In the genomic region with DNA sequence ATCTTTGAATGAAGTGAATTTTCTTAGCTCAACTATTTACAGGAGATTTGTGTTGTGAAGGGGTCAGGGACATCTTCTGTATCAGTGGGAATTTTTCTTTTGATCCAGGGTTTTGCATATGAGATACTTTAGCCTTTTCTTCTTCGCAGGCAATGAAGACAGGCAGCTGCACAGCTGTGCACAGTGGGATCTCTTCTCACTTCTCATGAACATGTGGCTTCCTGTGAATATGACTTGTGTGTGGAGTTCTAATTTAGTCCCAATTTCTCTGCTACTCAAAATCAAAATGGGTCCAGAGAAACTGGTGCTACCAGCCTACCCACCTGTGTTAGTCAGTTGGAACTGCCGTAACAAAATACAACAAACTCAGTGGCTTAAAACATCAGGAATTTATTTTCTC, we compare ENCODE assay signal across 23 cellular contexts. TPM values are rescaled to one million over a fixed set of nuclear protein-coding genes. Genes with fewer than 3 reads are reported as not detected.
DNase-seq lines count a peak whose midpoint lies in the region; ATAC-seq and TF ChIP-seq lines count a peak whose summit lies in the region.
"Had no signal": no experiment of that assay in that cellular context is flagged by ENCODE, and none has a peak within 500 bp of the region (broad histone marks: within the 10 kb centered on the region; RNA-seq: fewer than 3 reads in every experiment).

No MANE protein-coding gene starts in this region.

- H3K4me3 Mint-ChIP-seq in activated CD4-positive, alpha-beta T cell treated with anti-CD3 and anti-CD28 coated beads, Interleukin-2, amount 10 ng/mL, durations not matched to agents 7 days and 5 days, result no peak overlapping the region
- peak overlapping the region; percentile 40 for H3K4me3 Mint-ChIP-seq in activated B cell treated with CpG ODN at 0.5 μM for 24 hours
- no peak overlapping the region for H3K4me3 Mint-ChIP-seq in stimulated activated effector memory CD8-positive, alpha-beta T cell treated with anti-CD3 and anti-CD28 coated beads, Interleukin-12 subunit alpha, Interleukin-12 subunit beta, amount 100 ng/mL, for 72 hours
- H3K4me3 Mint-ChIP-seq: activated CD8-positive, alpha-beta memory T cell treated with anti-CD3 and anti-CD28 coated beads, Interleukin-2, amount 10 ng/mL, durations not matched to agents 7 days and 5 days; activated T-helper 17 cell treated with anti-CD3 and anti-CD28 coated beads, Interleukin-2, amount 50 U/mL, for 72 hours had no signal

- peak; percentile 39 for ATAC-seq in GM21723 (IDR thresholded peaks at IDR 0.05; ENCODE audit: unreplicated experiment)
- no peak for ATAC-seq in activated B cell treated with CpG ODN at 0.5 μM for 24 hours (ENCODE audit: low read depth)
- ATAC-seq in stimulated activated effector memory CD8-positive, alpha-beta T cell treated with anti-CD3 and anti-CD28 coated beads, Interleukin-12 subunit alpha, Interleukin-12 subunit beta, amount 100 ng/mL, for 72 hours, result no peak
- no peak for ATAC-seq in GM21381 (IDR thresholded peaks at IDR 0.05; ENCODE audit: unreplicated experiment)
- ATAC-seq: A549; activated CD8-positive, alpha-beta memory T cell treated with anti-CD3 and anti-CD28 coated beads, Interleukin-2, amount 10 ng/mL, durations not matched to agents 7 days and 5 days; heart right ventricle had no signal

- POLR2A ChIA-PET in activated CD4-positive, alpha-beta T cell treated with anti-CD3 and anti-CD28 coated beads, Interleukin-2, amount 10 ng/mL, durations not matched to agents 7 days and 5 days (lab: Charles Lee), result no interaction called here
- POLR2A ChIA-PET in activated B cell treated with CpG ODN at 0.5 μM for 24 hours (lab: Charles Lee), result interaction anchor here (0.6 to 4.0 kb wide), 16 partner anchors 9 to 153 kb away, joined by 3 to 23 read pairs (median 4); partner anchors contain the start of gene ARF6

- intact Hi-C loops in activated B cell treated with CpG ODN at 0.5 μM for 24 hours (cut with micrococcal nuclease), result loop anchor here (1.0 to 2.0 kb wide), 8 partner anchors 9 to 132 kb away; partner anchors contain the start of gene ARF6

- CTCF ChIA-PET in activated CD4-positive, alpha-beta T cell treated with anti-CD3 and anti-CD28 coated beads, Interleukin-2, amount 10 ng/mL, durations not matched to agents 7 days and 5 days (lab: Charles Lee), result interaction anchor here (1.0 to 2.7 kb wide), 4 partner anchors 10 to 54 kb away, joined by 3 to 7 read pairs (median 4); no protein-coding TSS in a partner anchor
- CTCF ChIA-PET in activated B cell treated with CpG ODN at 0.5 μM for 24 hours (lab: Charles Lee), result interaction anchor here (0.9 kb wide), 1 partner anchor 174 kb away, joined by 3 read pairs; no protein-coding TSS in a partner anchor

- peaks cover 8% of the 10 kb centered on the region for H3K4me1 Mint-ChIP-seq in activated CD4-positive, alpha-beta T cell treated with anti-CD3 and anti-CD28 coated beads, Interleukin-2, amount 10 ng/mL, durations not matched to agents 7 days and 5 days
- H3K4me1 Mint-ChIP-seq in activated B cell treated with CpG ODN at 0.5 μM for 24 hours, result peaks cover 34% of the 10 kb centered on the region
- peaks cover 11% of the 10 kb centered on the region for H3K4me1 Mint-ChIP-seq in stimulated activated effector memory CD8-positive, alpha-beta T cell treated with anti-CD3 and anti-CD28 coated beads, Interleukin-12 subunit alpha, Interleukin-12 subunit beta, amount 100 ng/mL, for 72 hours

- H3K36me3 Mint-ChIP-seq in activated CD4-positive, alpha-beta T cell treated with anti-CD3 and anti-CD28 coated beads, Interleukin-2, amount 10 ng/mL, durations not matched to agents 7 days and 5 days (ENCODE audit: low read depth), result no peaks in the 10 kb centered on the region
- H3K36me3 Mint-ChIP-seq in activated B cell treated with CpG ODN at 0.5 μM for 24 hours (ENCODE audit: low read depth), result no peaks in the 10 kb centered on the region
- H3K36me3 Mint-ChIP-seq in stimulated activated effector memory CD8-positive, alpha-beta T cell treated with anti-CD3 and anti-CD28 coated beads, Interleukin-12 subunit alpha, Interleukin-12 subunit beta, amount 100 ng/mL, for 72 hours, result peaks cover 18% of the 10 kb centered on the region

- H3K27me3 Mint-ChIP-seq in activated CD4-positive, alpha-beta T cell treated with anti-CD3 and anti-CD28 coated beads, Interleukin-2, amount 10 ng/mL, durations not matched to agents 7 days and 5 days, result no peaks in the 10 kb centered on the region
- H3K27me3 Mint-ChIP-seq in activated B cell treated with CpG ODN at 0.5 μM for 24 hours, result no peaks in the 10 kb centered on the region
- H3K27me3 Mint-ChIP-seq: activated CD8-positive, alpha-beta memory T cell treated with anti-CD3 and anti-CD28 coated beads, Interleukin-2, amount 10 ng/mL, durations not matched to agents 7 days and 5 days; activated T-helper 17 cell treated with anti-CD3 and anti-CD28 coated beads, Interleukin-2, amount 50 U/mL, for 72 hours had no signal

- no peak for TF ChIP-seq CTCF in activated B cell treated with CpG ODN at 0.5 μM for 24 hours (IDR thresholded peaks at IDR 0.05)

- DNase-seq in activated CD4-positive, alpha-beta T cell treated with anti-CD3 and anti-CD28 coated beads, Interleukin-2, amount 10 ng/mL, durations not matched to agents 7 days and 5 days, result no peak
- no peak for DNase-seq in activated CD4-positive, alpha-beta T cell treated with anti-CD3 and anti-CD28 coated beads, Interleukin-2, amount 50 U/mL, for 1 hour
- DNase-seq in activated B cell treated with CpG ODN at 0.5 μM for 24 hours (no peak), mucosa of gallbladder (ENCODE audit: low spot score) (no peak), nucleus accumbens (lab: John Stamatoyannopoulos, UW) (no peak)
- DNase-seq in stimulated activated effector memory CD8-positive, alpha-beta T cell treated with anti-CD3 and anti-CD28 coated beads, Interleukin-12 subunit alpha, Interleukin-12 subunit beta, amount 100 ng/mL, for 72 hours (ENCODE audit: low spot score in 2 of 2), result no peak
- DNase-seq: activated CD4-positive, alpha-beta T cell treated with anti-CD3 and anti-CD28 coated beads for 1 hour; activated CD8-positive, alpha-beta memory T cell treated with anti-CD3 and anti-CD28 coated beads, Interleukin-2, amount 10 ng/mL, durations not matched to agents 7 days and 5 days; central memory CD4-positive, alpha-beta T cell; DND-41; heart right ventricle; mammary epithelial cell; NCI-H1092 treated with DMSO at 0.1 percent for 48 hours; NCI-H1930; NCI-H2227 treated with DMSO at 0.1 percent for 48 hours; OCI-M1; Right ventricle myocardium superior; SW 1271; upper lobe of left lung had no signal

- H3K27ac Mint-ChIP-seq in activated CD4-positive, alpha-beta T cell treated with anti-CD3 and anti-CD28 coated beads, Interleukin-2, amount 10 ng/mL, durations not matched to agents 7 days and 5 days, result peak overlapping the region; percentile 32
- H3K27ac Mint-ChIP-seq in activated B cell treated with CpG ODN at 0.5 μM for 24 hours, result peak overlapping the region; percentile 88
- peak overlapping the region; percentile 43 for H3K27ac Mint-ChIP-seq in stimulated activated effector memory CD8-positive, alpha-beta T cell treated with anti-CD3 and anti-CD28 coated beads, Interleukin-12 subunit alpha, Interleukin-12 subunit beta, amount 100 ng/mL, for 72 hours
- H3K27ac Mint-ChIP-seq: activated CD8-positive, alpha-beta memory T cell treated with anti-CD3 and anti-CD28 coated beads, Interleukin-2, amount 10 ng/mL, durations not matched to agents 7 days and 5 days; activated T-helper 17 cell treated with anti-CD3 and anti-CD28 coated beads, Interleukin-2, amount 50 U/mL, for 72 hours had no signal

- peaks cover 2% of the 10 kb centered on the region for H3K9me3 Mint-ChIP-seq in activated CD4-positive, alpha-beta T cell treated with anti-CD3 and anti-CD28 coated beads, Interleukin-2, amount 10 ng/mL, durations not matched to agents 7 days and 5 days
- H3K9me3 Mint-ChIP-seq in activated B cell treated with CpG ODN at 0.5 μM for 24 hours, result no peaks in the 10 kb centered on the region
- no peaks in the 10 kb centered on the region for H3K9me3 Mint-ChIP-seq in stimulated activated effector memory CD8-positive, alpha-beta T cell treated with anti-CD3 and anti-CD28 coated beads, Interleukin-12 subunit alpha, Interleukin-12 subunit beta, amount 100 ng/mL, for 72 hours
- H3K9me3 Mint-ChIP-seq: activated T-helper 17 cell treated with anti-CD3 and anti-CD28 coated beads, Interleukin-2, amount 50 U/mL, for 72 hours had no signal

RNA-seq across cellular contexts. Expression of gene ARF6, which starts 37.8 kb away (rescaled TPM):
- total RNA-seq in activated CD4-positive, alpha-beta T cell treated with anti-CD3 and anti-CD28 coated beads, Interleukin-2, amount 10 ng/mL, durations not matched to agents 7 days and 5 days, result 100 to 1,000 TPM; 160 to 165 TPM
- total RNA-seq in activated B cell treated with CpG ODN at 0.5 μM for 24 hours, result 136 and 142 TPM in 2 replicates
- total RNA-seq in mucosa of gallbladder, result 62.0 TPM

Comparison
In these comparisons a context has a peak if more than half of its experiments do, and no peak if none do; other contexts are left out.
1. H3K27ac Mint-ChIP-seq: peak in every context shown above with its lines; median percentile 88 in activated B cell treated with CpG ODN at 0.5 μM for 24 hours; 43 in stimulated activated effector memory CD8-positive, alpha-beta T cell treated with anti-CD3 and anti-CD28 coated beads, Interleukin-12 subunit alpha, Interleukin-12 subunit beta, amount 100 ng/mL, for 72 hours; 32 in activated CD4-positive, alpha-beta T cell treated with anti-CD3 and anti-CD28 coated beads, Interleukin-2, amount 10 ng/mL, durations not matched to agents 7 days and 5 days.